18 cellular contexts compared by ENCODE assay signal in the genomic region with DNA sequence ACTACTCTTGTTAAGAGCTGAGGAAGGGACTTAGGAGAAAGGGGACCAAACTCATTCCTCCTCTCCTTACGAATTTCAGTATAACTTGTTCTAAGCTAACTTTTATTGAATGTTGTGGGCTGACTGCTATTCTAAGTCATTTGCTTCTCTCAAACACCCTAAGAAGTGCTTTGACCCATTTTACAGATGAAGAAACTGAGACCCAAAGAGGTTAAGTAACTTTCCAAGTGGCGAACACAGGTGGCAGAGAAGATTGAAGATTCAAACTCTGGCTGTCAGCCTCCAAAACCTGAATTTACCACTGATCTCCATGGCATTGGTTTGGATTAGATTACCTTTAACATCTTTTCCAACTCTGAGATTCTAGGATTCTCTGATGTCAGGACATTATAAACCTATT. TPM values are rescaled to one million over a fixed set of nuclear protein-coding genes. Genes with fewer than 3 reads are reported as not detected.
DNase-seq lines count a peak whose midpoint lies in the region; ATAC-seq, FAIRE-seq and TF ChIP-seq lines count a peak whose summit lies in the region.
"Had no signal": no experiment of that assay in that cellular context is flagged by ENCODE, and none has a peak within 500 bp of the region (broad histone marks: within the 10 kb centered on the region; RNA-seq: fewer than 3 reads in every experiment).

No MANE protein-coding gene starts in this region.

- H3K9ac ChIP-seq in GM23248 (peak overlapping the region; percentile 7; the same call in 1 of the 2 replicates), K562 (ENCODE audit: insufficient read depth in 1 of 2, low read depth in 2 of 2, low read length in 2 of 2) (no peak overlapping the region), parathyroid adenoma (no peak overlapping the region)

- intact Hi-C loops in K562 (cut with micrococcal nuclease) (no loop called here), thyroid gland (cut with DNase I) (no loop called here)

- CTCF ChIA-PET in K562 (lab: Yijun Ruan, JAX; ENCODE audit: low intra/inter-chr PET ratio) = no interaction called here

- H3K4me2 ChIP-seq in GM23248 (ENCODE audit: unreplicated experiment) (no peak overlapping the region), K562 (ENCODE audit: insufficient read depth, low read length) (no peak overlapping the region), parathyroid adenoma (ENCODE audit: low read length) (no peak overlapping the region)

- TF ChIP-seq EP300 in K562 (IDR thresholded peaks at IDR 0.05; ENCODE audit: low read length) = no peak

- FAIRE-seq in K562 (lab: Jason Lieb, UNC) = no peak
- FAIRE-seq: H54 had no signal

- H3K36me3 ChIP-seq in GM23248 (ENCODE audit: low read depth) (peaks cover 86% of the 10 kb centered on the region), K562 (ENCODE audit: control insufficient read depth, insufficient read depth, low read length) (no peaks in the 10 kb centered on the region), parathyroid adenoma (ENCODE audit: control insufficient read depth, insufficient read depth, low read length) (no peaks in the 10 kb centered on the region), thyroid gland (peaks cover 21 to 23% of the 10 kb centered on the region in 2 donors)

- H4K20me1 ChIP-seq in GM23248 (ENCODE audit: insufficient read depth) (peaks cover 21% of the 10 kb centered on the region), K562 (replicated peaks; ENCODE audit: control insufficient read depth, insufficient read depth, low read length) (no peaks in the 10 kb centered on the region)

- TF ChIP-seq CTCF in K562 (IDR thresholded peaks at IDR 0.05 in 2 of 3, conservative IDR thresholded peaks at IDR 0.05 in 1 of 3; ENCODE audit: insufficient read depth in 2 of 3, low read depth in 1 of 3, low read length in 3 of 3) = no peak
- no peak for TF ChIP-seq CTCF in parathyroid adenoma (IDR thresholded peaks at IDR 0.05)
- TF ChIP-seq CTCF in thyroid gland (IDR thresholded peaks at IDR 0.05) = no peak

- ATAC-seq in K562 (no peak), HG02840 (IDR thresholded peaks at IDR 0.05; ENCODE audit: low FRiP score, unreplicated experiment) (no peak)

- 93 to 98% methylated on average over 2 of the region's 2 CpGs for WGBS in GM23248 (ENCODE audit: low coverage in 1 of 2, low lambda C conversion rate in 2 of 2, missing lambda C conversion rate in 2 of 2), 2 experiments
- 22% methylated on average over 2 of the region's 2 CpGs for whole genome bisulfite sequencing in K562 (ENCODE audit: insufficient coverage, low coverage, missing lambda C conversion rate)
- 91 to 93% methylated on average over 2 of the region's 2 CpGs for WGBS in thyroid gland, 2 donors

- H3K9me1 ChIP-seq in K562 (ENCODE audit: control insufficient read depth, insufficient read depth, low read length) = no peaks in the 10 kb centered on the region

- TF ChIP-seq RAD21 in K562 (CRISPR knock-in tag; conservative IDR thresholded peaks at IDR 0.05 in 1 of 2, IDR thresholded peaks at IDR 0.05 in 1 of 2) = no peak

- H3K9me2 ChIP-seq in GM23248 (ENCODE audit: insufficient read depth) = no peaks in the 10 kb centered on the region

- in situ Hi-C loops in GM23248 (cut with MboI) (no loop called here), K562 (cut with MboI) (no loop called here)

- H3K27ac ChIP-seq in GM23248 (peak overlapping the region; percentile 60), K562 (ENCODE audit: extremely low read depth, low read depth, low read length) (no peak overlapping the region), parathyroid adenoma (peak overlapping the region; percentile 82), thyroid gland (peak overlapping the region; percentile 95 to 97 (median 96))
- H3K27ac ChIP-seq: RWPE1, SJSA1 had no signal

- no peak overlapping the region for H2AFZ ChIP-seq in GM23248
- H2AFZ ChIP-seq in K562 (ENCODE audit: low read depth, low read length) = no peak overlapping the region
- no peak overlapping the region for H2AFZ ChIP-seq in parathyroid adenoma

- peaks cover 100% of the 10 kb centered on the region for H3F3A ChIP-seq in GM23248 (ENCODE audit: insufficient read depth)

- H3K27me3 ChIP-seq in GM23248 (replicated peaks; ENCODE audit: insufficient read depth) = no peaks in the 10 kb centered on the region
- peaks cover 0 to 22% of the 10 kb centered on the region in 2 experiments; a peak in 2 of 5 replicates for H3K27me3 ChIP-seq in K562 (ENCODE audit: control insufficient read depth in 2 of 2, insufficient read depth in 2 of 2, low read length in 2 of 2)
- no peaks in the 10 kb centered on the region for H3K27me3 ChIP-seq in parathyroid adenoma (ENCODE audit: control insufficient read depth, insufficient read depth, low read length)
- no peaks in the 10 kb centered on the region for H3K27me3 ChIP-seq in thyroid gland
- H3K27me3 ChIP-seq: SJSA1 had no signal

- peaks cover 95% of the 10 kb centered on the region for H3K79me2 ChIP-seq in GM23248 (ENCODE audit: insufficient read depth)
- no peaks in the 10 kb centered on the region for H3K79me2 ChIP-seq in K562 (ENCODE audit: control insufficient read depth, insufficient read depth, low read length)
- peaks cover 5% of the 10 kb centered on the region for H3K79me2 ChIP-seq in parathyroid adenoma

- POLR2A ChIA-PET in K562 (lab: Yijun Ruan, JAX) = no interaction called here

- BruUV-seq in K562 (replicated peaks; lab: Mats Ljungman, UMichigan) = no TSS peak

- DNase-seq in GM23248 (no peak), K562 (ENCODE audit: extremely low read depth in 1 of 4, low spot score in 3 of 4) (no peak), thyroid gland (no peak), DMS53 treated with DMSO at 0.1 percent for 48 hours (lab: John Stamatoyannopoulos, UW; ENCODE audit: unreplicated experiment) (no peak)
- DNase-seq in activated CD8-positive, alpha-beta memory T cell treated with anti-CD3 and anti-CD28 coated beads, Interleukin-2, amount 50 U/mL, for 48 hours = no peak
- DNase-seq: CD4-positive, alpha-beta T cell; NCI-H1436; NCI-H2029; NCI-H2171; NCI-H446; NK-92 treated with Interleukin-12 subunit alpha and Interleukin-12 subunit beta, amount 100 ng/mL, for 24 hours had no signal

- no peaks in the 10 kb centered on the region for H3K9me3 ChIP-seq in GM23248 (ENCODE audit: low read depth)
- H3K9me3 ChIP-seq in K562 (replicated peaks; ENCODE audit: control insufficient read depth, insufficient read depth, low read depth, low read length) = no peaks in the 10 kb centered on the region
- H3K9me3 ChIP-seq in parathyroid adenoma (ENCODE audit: control insufficient read depth, low read length) = no peaks in the 10 kb centered on the region
- H3K9me3 ChIP-seq in thyroid gland = no peaks in the 10 kb centered on the region
- H3K9me3 ChIP-seq: SJSA1 had no signal

- H3K4me1 ChIP-seq in GM23248 (ENCODE audit: insufficient read depth) = peaks cover 8% of the 10 kb centered on the region
- peaks cover 4 to 10% of the 10 kb centered on the region in 2 experiments; a peak in 3 of 5 replicates for H3K4me1 ChIP-seq in K562 (replicated peaks in 1 of 2; ENCODE audit: control insufficient read depth in 2 of 2, insufficient read depth in 2 of 2, low read length in 2 of 2)
- H3K4me1 ChIP-seq in parathyroid adenoma = peaks cover 29% of the 10 kb centered on the region
- H3K4me1 ChIP-seq in thyroid gland = peaks cover 83 to 92% of the 10 kb centered on the region in 2 donors
- H3K4me1 ChIP-seq: SJSA1 had no signal

- no peak overlapping the region for H3K4me3 ChIP-seq in GM23248
- H3K4me3 ChIP-seq in K562 = no peak overlapping the region
- H3K4me3 ChIP-seq in parathyroid adenoma (ENCODE audit: low read depth, low read length) = no peak overlapping the region
- no peak overlapping the region for H3K4me3 ChIP-seq in thyroid gland (replicated peaks in 1 of 3)
- H3K4me3 ChIP-seq: SJSA1 had no signal

- TF ChIP-seq POLR2A in K562 (conservative IDR thresholded peaks at IDR 0.05) (no peak), thyroid gland (IDR thresholded peaks at IDR 0.05) (no peak)

RNA-seq across cellular contexts. Expression of a gene that starts 52.2 kb away (rescaled TPM):
- 1,244 and 1,254 TPM in 2 replicates for total RNA-seq in GM23248 (2014; rRNA removed; shearing (Covaris generic))
- polyA plus RNA-seq in GM23248 (2016; fragmentation: Nextera tagmentation; extraction: Ambion mirVana) = 1,465 and 1,490 TPM in 2 replicates
- 0.21 and 0.25 TPM in 2 replicates for total RNA-seq in K562 (2011; cell fraction: chromatin; rRNA removed; ENCODE audit: low replicate concordance)
- total RNA-seq in K562 (2011; cell fraction: nucleolus; rRNA removed) = 0.13 and 0.50 TPM in 2 replicates
- 0.29 and 0.84 TPM in 2 replicates for total RNA-seq in K562 (2011; cell fraction: nucleoplasm; rRNA removed)
- 0.14 and 0.16 TPM in 2 replicates for total RNA-seq in K562 (2014; rRNA removed)
- total RNA-seq in K562 (2014; rRNA removed; fragmentation: Illumina TruSeq; extraction: Trizol) = 0.18 and 0.19 TPM in 2 replicates
- 0.07 and 0.15 TPM in 2 replicates for total RNA-seq in K562 (2015; rRNA removed; fragmentation: Illumina TruSeq; extraction: Trizol)
- total RNA-seq in K562 (2021) = 0.73 and 0.89 TPM in 2 replicates
- polyA plus RNA-seq in K562 (2011; rRNA removed) = 0.20 and 0.24 TPM in 2 replicates
- 0.12 and 0.22 TPM in 2 replicates for polyA plus RNA-seq in K562 (2011; cell fraction: cytosol; rRNA removed)
- polyA plus RNA-seq in K562 (2011; cell fraction: nucleus; rRNA removed) = 0.09 and 0.10 TPM in 2 replicates
- 0.74 and 1.3 TPM in 2 replicates for polyA plus RNA-seq in K562 (2012)
- 0.25 and 0.28 TPM in 2 replicates for polyA plus RNA-seq in K562 (2014; fragmentation: Illumina TruSeq; extraction: Trizol)
- polyA plus RNA-seq in K562 (2014; fragmentation: Nextera tagmentation; extraction: Ambion mirVana) = under 1 TPM; 0.10 to 0.20 TPM
- 0.07 and 0.20 TPM in 2 replicates for polyA plus RNA-seq in K562 (2014; rRNA removed)
- 0.28 and 0.30 TPM in 2 replicates for polyA minus RNA-seq in K562 (2011; rRNA and poly(A)+ RNA removed)
- 0.19 and 0.36 TPM in 2 replicates for polyA minus RNA-seq in K562 (2011; cell fraction: cytosol; rRNA and poly(A)+ RNA removed)
- polyA minus RNA-seq in K562 (2011; cell fraction: nucleus; rRNA and poly(A)+ RNA removed) = 0.11 and 0.13 TPM in 2 replicates
- total RNA-seq in thyroid gland = 100 to 1,000 TPM; 424 to 772 (median 543) TPM
- total RNA-seq: OCI-LY7 had no signal
- polyA plus RNA-seq: IgD-negative memory B cell had no signal

Comparison
In these comparisons a context has a peak if more than half of its experiments do, and no peak if none do; other contexts are left out.
1. RNA of a gene that starts 52.2 kb away (total RNA-seq): 1,244 to 1,254 TPM in GM23248 and 424 to 772 TPM in thyroid gland; 0.07 to 0.89 TPM in K562; every median in the first group is over 100 times any median in the second.